Comparison of ENCODE assay signal across 8 cellular contexts in genomic region chr2:73981081-73981968, GRCh38. TPM values are rescaled to one million over a fixed set of nuclear protein-coding genes. Genes with fewer than 3 reads are reported as not detected.
DNase-seq lines count a peak whose midpoint lies in the region; ATAC-seq and TF ChIP-seq lines count a peak whose summit lies in the region.

No MANE protein-coding gene starts in this region.

- peaks cover 62% of the 10 kb centered on the region for H3K27me3 Mint-ChIP-seq in neural crest cell (ENCODE audit: low read depth)

- no peaks in the 10 kb centered on the region for H3K9me3 Mint-ChIP-seq in neural crest cell

- peak; percentile 37 for ATAC-seq in HG03354 (IDR thresholded peaks at IDR 0.05; ENCODE audit: poor library complexity, severe bottlenecking, unreplicated experiment)

- H3K4me1 Mint-ChIP-seq in neural crest cell: peaks cover 40% of the 10 kb centered on the region

- H3K4me3 Mint-ChIP-seq in neural crest cell: peak overlapping the region; percentile 82

- no peaks in the 10 kb centered on the region for H3K36me3 Mint-ChIP-seq in neural crest cell (ENCODE audit: low read depth)

- no peak overlapping the region for H3K27ac Mint-ChIP-seq in neural crest cell (ENCODE audit: unreplicated experiment)

- DNase-seq in NCI-H524 (lab: John Stamatoyannopoulos, UW): peak; percentile 68 to 80
- no peak for DNase-seq in NCI-H524 treated with DMSO at 0.1 percent for 48 hours (lab: John Stamatoyannopoulos, UW)
- DNase-seq in T-helper 22 cell (ENCODE audit: low read depth): peak; percentile 6
- DNase-seq in epithelial cell of esophagus (ENCODE audit: low read depth): peak; percentile 64
- peak; percentile 35 for DNase-seq in neural crest cell (ENCODE audit: low read depth, low spot score)
- no peak for DNase-seq in midbrain (lab: John Stamatoyannopoulos, UW)
- DNase-seq in OCI-M2 (lab: John Stamatoyannopoulos, UW; ENCODE audit: unreplicated experiment): no peak

- peak overlapping the region; percentile 49 for H3K4me3 ChIP-seq in epithelial cell of esophagus (ENCODE audit: low read length)

- TF ChIP-seq CTCF in epithelial cell of esophagus (IDR thresholded peaks at IDR 0.05; ENCODE audit: insufficient read depth, low read depth, low read length, missing control alignments): no peak
- TF ChIP-seq CTCF in neural crest cell (conservative IDR thresholded peaks at IDR 0.05): no peak

RNA-seq across cellular contexts. Expression of gene TET3, which starts 3.4 kb away (rescaled TPM):
- 30.2 and 30.3 TPM in 2 replicates for total RNA-seq in neural crest cell

RNA-seq across cellular contexts. Expression of gene DGUOK, which starts 54.6 kb away (rescaled TPM):
- total RNA-seq in neural crest cell: 97.7 and 100 TPM in 2 replicates

Comparison
In these comparisons a context has a peak if more than half of its experiments do, and no peak if none do; other contexts are left out.
1. DNase-seq: peak in NCI-H524 (2 of 2), T-helper 22 cell (single experiment), epithelial cell of esophagus (single experiment) and neural crest cell (single experiment); none in NCI-H524 treated with DMSO at 0.1 percent for 48 hours (single experiment), midbrain (single experiment) and OCI-M2 (single experiment).